ENCODE assay signal across 14 cellular contexts in genomic region chr11:45026835-45027234, GRCh38.
DNase-seq lines count a peak whose midpoint lies in the region; ATAC-seq and TF ChIP-seq lines count a peak whose summit lies in the region.
"Had no signal": no experiment of that assay in that cellular context is flagged by ENCODE, and none has a peak within 500 bp of the region (broad histone marks: within the 10 kb centered on the region; RNA-seq: fewer than 3 reads in every experiment).

No MANE protein-coding gene starts in this region.

- H3K36me3 Mint-ChIP-seq in activated CD8-positive, alpha-beta T cell treated with anti-CD3 and anti-CD28 coated beads, Interleukin-2, amount 10 ng/mL, durations not matched to agents 7 days and 5 days (ENCODE audit: low read depth), result no peaks in the 10 kb centered on the region
- H3K36me3 Mint-ChIP-seq: activated naive CD4-positive, alpha-beta T cell treated with anti-CD3 and anti-CD28 coated beads, Interleukin-2, amount 50 U/mL, for 24 hours had no signal

- H3K27ac Mint-ChIP-seq in activated CD8-positive, alpha-beta T cell treated with anti-CD3 and anti-CD28 coated beads, Interleukin-2, amount 10 ng/mL, durations not matched to agents 7 days and 5 days, result no peak overlapping the region
- H3K27ac Mint-ChIP-seq: activated naive CD4-positive, alpha-beta T cell treated with anti-CD3 and anti-CD28 coated beads, Interleukin-2, amount 50 U/mL, for 24 hours; HFFc6; progenitor cell of endocrine pancreas had no signal

- H3K9me3 ChIP-seq in right atrium auricular region, result no peaks in the 10 kb centered on the region
- H3K9me3 ChIP-seq: SJSA1 had no signal

- POLR2A ChIA-PET in activated CD8-positive, alpha-beta T cell treated with anti-CD3 and anti-CD28 coated beads, Interleukin-2, amount 10 ng/mL, durations not matched to agents 7 days and 5 days (lab: Charles Lee), result no interaction called here

- no peaks in the 10 kb centered on the region for H3K36me3 ChIP-seq in right atrium auricular region
- H3K36me3 ChIP-seq: SJSA1 had no signal

- no peaks in the 10 kb centered on the region for H3K27me3 ChIP-seq in right atrium auricular region

- peaks cover 0 to 29% of the 10 kb centered on the region in 2 donors for H3K4me1 ChIP-seq in right atrium auricular region
- H3K4me1 ChIP-seq: SJSA1 had no signal

- H3K4me3 Mint-ChIP-seq in activated CD8-positive, alpha-beta T cell treated with anti-CD3 and anti-CD28 coated beads, Interleukin-2, amount 10 ng/mL, durations not matched to agents 7 days and 5 days, result no peak overlapping the region
- H3K4me3 Mint-ChIP-seq: activated naive CD4-positive, alpha-beta T cell treated with anti-CD3 and anti-CD28 coated beads, Interleukin-2, amount 50 U/mL, for 24 hours; HFFc6 had no signal

- peaks cover 2% of the 10 kb centered on the region for H3K27me3 Mint-ChIP-seq in activated CD8-positive, alpha-beta T cell treated with anti-CD3 and anti-CD28 coated beads, Interleukin-2, amount 10 ng/mL, durations not matched to agents 7 days and 5 days (ENCODE audit: low read depth)
- H3K27me3 Mint-ChIP-seq: activated naive CD4-positive, alpha-beta T cell treated with anti-CD3 and anti-CD28 coated beads, Interleukin-2, amount 50 U/mL, for 24 hours had no signal

- CTCF ChIA-PET in activated CD8-positive, alpha-beta T cell treated with anti-CD3 and anti-CD28 coated beads, Interleukin-2, amount 10 ng/mL, durations not matched to agents 7 days and 5 days (lab: Charles Lee), result interaction anchor here (0.9 to 1.1 kb wide), 3 partner anchors 46 to 91 kb away, joined by 3 read pairs; no protein-coding TSS in a partner anchor

- H3K4me3 ChIP-seq in right atrium auricular region, result no peak overlapping the region
- H3K4me3 ChIP-seq: SJSA1 had no signal

- peaks cover 14% of the 10 kb centered on the region for H3K4me1 Mint-ChIP-seq in activated CD8-positive, alpha-beta T cell treated with anti-CD3 and anti-CD28 coated beads, Interleukin-2, amount 10 ng/mL, durations not matched to agents 7 days and 5 days (ENCODE audit: low read depth)

- TF ChIP-seq CTCF in right atrium auricular region (IDR thresholded peaks at IDR 0.05), result no peak

- H3K9me3 Mint-ChIP-seq in activated CD8-positive, alpha-beta T cell treated with anti-CD3 and anti-CD28 coated beads, Interleukin-2, amount 10 ng/mL, durations not matched to agents 7 days and 5 days (ENCODE audit: insufficient read depth), result no peaks in the 10 kb centered on the region
- H3K9me3 Mint-ChIP-seq: activated naive CD4-positive, alpha-beta T cell treated with anti-CD3 and anti-CD28 coated beads, Interleukin-2, amount 50 U/mL, for 24 hours; HFFc6 had no signal

- no peak for ATAC-seq in GM21447 (IDR thresholded peaks at IDR 0.05; ENCODE audit: unreplicated experiment)
- ATAC-seq in activated CD8-positive, alpha-beta T cell treated with anti-CD3 and anti-CD28 coated beads, Interleukin-2, amount 10 ng/mL, durations not matched to agents 7 days and 5 days, result no peak

- H3K27ac ChIP-seq in right atrium auricular region, result peak overlapping the region in 1 of 2 donors; percentile 41
- H3K27ac ChIP-seq: SJSA1 had no signal

- DNase-seq in DMS153 (lab: John Stamatoyannopoulos, UW) (peak; percentile 63), NCI-H1417 treated with DMSO at 0.1 percent for 48 hours (lab: John Stamatoyannopoulos, UW) (peak; percentile 51), NCI-H748 (lab: John Stamatoyannopoulos, UW; ENCODE audit: unreplicated experiment) (peak; percentile 75), right atrium auricular region (ENCODE audit: low spot score) (peak; percentile 28), kidney glomerular epithelial cell (lab: John Stamatoyannopoulos, UW) (no peak), NCI-H128 (lab: John Stamatoyannopoulos, UW; ENCODE audit: unreplicated experiment) (no peak)
- DNase-seq in activated CD8-positive, alpha-beta T cell treated with anti-CD3 and anti-CD28 coated beads, Interleukin-2, amount 10 ng/mL, durations not matched to agents 7 days and 5 days, result no peak
- DNase-seq: HFFc6, NCI-H2029, T1000 had no signal

Comparison
In these comparisons a context has a peak if more than half of its experiments do, and no peak if none do; other contexts are left out.
1. DNase-seq: peak in DMS153 (single experiment), NCI-H1417 treated with DMSO at 0.1 percent for 48 hours (single experiment), NCI-H748 (single experiment) and right atrium auricular region (single experiment); none in kidney glomerular epithelial cell (single experiment), NCI-H128 (single experiment) and activated CD8-positive, alpha-beta T cell treated with anti-CD3 and anti-CD28 coated beads, Interleukin-2, amount 10 ng/mL, durations not matched to agents 7 days and 5 days (single experiment).